Comparison of ENCODE assay signal across 7 cellular contexts in the genomic region with DNA sequence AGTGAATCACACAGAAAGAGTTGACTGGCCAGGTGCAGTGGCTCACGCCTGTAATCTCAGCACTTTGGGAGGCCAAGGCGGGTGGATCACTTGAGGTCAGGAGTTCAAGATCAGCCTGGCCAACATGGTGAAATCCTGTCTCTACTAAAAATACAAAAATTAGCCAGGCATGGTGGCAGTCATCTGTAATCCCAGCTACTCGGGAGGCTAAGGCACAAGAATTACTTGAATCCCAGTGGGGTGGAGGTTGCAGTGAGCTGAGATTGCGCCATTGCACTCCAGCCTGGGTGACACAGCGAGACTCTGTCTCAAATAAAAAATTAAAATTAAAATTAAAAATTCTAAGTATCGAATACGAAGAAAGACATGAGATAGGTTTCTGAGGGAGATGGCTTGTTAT. TPM values are rescaled to one million over a fixed set of nuclear protein-coding genes. Genes with fewer than 3 reads are reported as not detected.
A peak's percentile ranks its signal among the peaks of the same experiment; 100 is the strongest.
DNase-seq lines count a peak whose midpoint lies in the region; ATAC-seq, FAIRE-seq and TF ChIP-seq lines count a peak whose summit lies in the region.
"Not testable (repeated sequence)": the region's sequence is repeated elsewhere in the genome, so short reads cannot be mapped to it uniquely, and the experiment has no call there.

No MANE protein-coding gene starts in this region.

- WGBS in K562 (ENCODE audit: insufficient coverage, low coverage, missing lambda C conversion rate): 76% methylated on average over 7 of the region's 7 CpGs
- WGBS in HepG2 (ENCODE audit: low lambda C conversion rate): 89% methylated on average over 7 of the region's 7 CpGs

- CTCF ChIA-PET in K562 (lab: Yijun Ruan, JAX; ENCODE audit: low intra/inter-chr PET ratio); HepG2 (lab: Yijun Ruan, JAX; ENCODE audit: low intra/inter-chr PET ratio, low total read pairs): not testable (repeated sequence)

- H2AFZ ChIP-seq in MM.1S (ENCODE audit: low read length); SU-DHL-6 (ENCODE audit: low read depth, low read length, severe bottlenecking); K562 (ENCODE audit: low read depth, low read length); HepG2 (ENCODE audit: low read length): not testable (repeated sequence)

- peak; percentile 38 for ATAC-seq in K562
- not testable (repeated sequence) for ATAC-seq in HepG2

- not testable (repeated sequence) for H3K36me3 ChIP-seq in MM.1S (replicated peaks; ENCODE audit: insufficient read depth, low read length); SU-DHL-6 (ENCODE audit: low read length); K562 (ENCODE audit: control insufficient read depth, insufficient read depth, low read length); HepG2 (replicated peaks in 1 of 2; ENCODE audit: control insufficient read depth in 1 of 2, insufficient read depth in 2 of 2, low read length in 2 of 2)

- not testable (repeated sequence) for H3K36me3 Mint-ChIP-seq in CD14-positive monocyte

- not testable (repeated sequence) for TF ChIP-seq RAD21 in K562 (CRISPR knock-in tag; conservative IDR thresholded peaks at IDR 0.05 in 1 of 2, IDR thresholded peaks at IDR 0.05 in 1 of 2); HepG2 (CRISPR knock-in tag; IDR thresholded peaks at IDR 0.05)

- H3K27me3 ChIP-seq in MM.1S (replicated peaks; ENCODE audit: insufficient read depth, low read length); SU-DHL-6 (ENCODE audit: low read length); K562 (ENCODE audit: control insufficient read depth in 2 of 2, insufficient read depth in 2 of 2, low read length in 2 of 2); HepG2 (ENCODE audit: control insufficient read depth in 1 of 2, insufficient read depth in 2 of 2, low read length in 2 of 2): not testable (repeated sequence)

- BruUV-seq in K562 (replicated peaks; lab: Mats Ljungman, UMichigan); HepG2 (replicated peaks; lab: Mats Ljungman, UMichigan): not testable (repeated sequence)

- intact Hi-C loops in CD14-positive monocyte (cut with micrococcal nuclease); K562 (cut with micrococcal nuclease): not testable (repeated sequence)
- intact Hi-C loops in HepG2 (cut with micrococcal nuclease; ENCODE audit: unreplicated experiment): loop anchor here (2.0 kb wide), 1 partner anchor 38 kb away; no protein-coding TSS in a partner anchor

- POLR2A ChIA-PET in K562 (lab: Yijun Ruan, JAX) (interaction anchor here (0.6 to 1.3 kb wide), 4 partner anchors 9 to 47 kb away, joined by 3 to 5 read pairs (median 4); no protein-coding TSS in a partner anchor), HepG2 (lab: Yijun Ruan, JAX) (interaction anchor here (1.1 kb wide), 1 partner anchor 9 kb away, joined by 3 read pairs; no protein-coding TSS in a partner anchor)

- TF ChIP-seq EP300 in K562 (IDR thresholded peaks at IDR 0.05; ENCODE audit: low read length); HepG2 (IDR thresholded peaks at IDR 0.05; ENCODE audit: low read depth in 2 of 2, low read length in 2 of 2); HepG2 (CRISPR knock-in tag; IDR thresholded peaks at IDR 0.05; ENCODE audit: borderline replicate concordance): not testable (repeated sequence)

- H3K4me3 Mint-ChIP-seq in CD14-positive monocyte: not testable (repeated sequence)

- DNase-seq in CD14-positive monocyte (ENCODE audit: low spot score); MM.1S; K562 (ENCODE audit: extremely low read depth in 1 of 4, low spot score in 3 of 4); HepG2 (ENCODE audit: low spot score): not testable (repeated sequence)

- H3K4me1 ChIP-seq in MM.1S (ENCODE audit: low read length) (peaks cover 16% of the 10 kb centered on the region; the same call in 1 of the 2 replicates), K562 (replicated peaks in 1 of 2; ENCODE audit: control insufficient read depth in 2 of 2, insufficient read depth in 2 of 2, low read length in 2 of 2) (peaks cover 0 to 11% of the 10 kb centered on the region in 2 experiments; a peak in 3 of 5 replicates), HepG2 (ENCODE audit: insufficient read depth, low read length) (peaks cover 49% of the 10 kb centered on the region)

- TF ChIP-seq CTCF in 22Rv1 (IDR thresholded peaks at IDR 0.05); CD14-positive monocyte (IDR thresholded peaks at IDR 0.05); MM.1S (IDR thresholded peaks at IDR 0.05; ENCODE audit: low read length); SU-DHL-6 (IDR thresholded peaks at IDR 0.05; ENCODE audit: insufficient read depth, low read length, poor library complexity, severe bottlenecking); K562 (IDR thresholded peaks at IDR 0.05 in 2 of 3, conservative IDR thresholded peaks at IDR 0.05 in 1 of 3; ENCODE audit: insufficient read depth in 2 of 3, low read depth in 1 of 3, low read length in 3 of 3); HepG2 (CRISPR knock-in tag; IDR thresholded peaks at IDR 0.05): not testable (repeated sequence)

- not testable (repeated sequence) for TF ChIP-seq POLR2A in K562 (conservative IDR thresholded peaks at IDR 0.05); HepG2 (IDR thresholded peaks at IDR 0.05; ENCODE audit: insufficient read depth in 1 of 2, low read depth in 2 of 2, low read length in 2 of 2)

- H3K4me3 ChIP-seq in GM08714 (ENCODE audit: low read length) (peak overlapping the region; percentile 14; the same call in 1 of the 2 replicates), SU-DHL-6 (ENCODE audit: insufficient read depth, low read length, poor library complexity, severe bottlenecking) (peak overlapping the region; percentile 25)
- not testable (repeated sequence) for H3K4me3 ChIP-seq in MM.1S (ENCODE audit: low read length); K562; HepG2 (replicated peaks in 1 of 3; ENCODE audit: insufficient read depth in 1 of 3, low read depth in 2 of 3, low read length in 3 of 3)

- not testable (repeated sequence) for H3K9me2 ChIP-seq in MM.1S (replicated peaks; ENCODE audit: insufficient read depth, low read length); SU-DHL-6 (replicated peaks; ENCODE audit: insufficient read depth, low read length)

- H3K4me1 Mint-ChIP-seq in CD14-positive monocyte: peaks cover 46% of the 10 kb centered on the region

- not testable (repeated sequence) for H4K20me1 ChIP-seq in MM.1S (ENCODE audit: insufficient read depth, low read length); SU-DHL-6 (ENCODE audit: low read depth, low read length)
- H4K20me1 ChIP-seq in K562 (replicated peaks; ENCODE audit: control insufficient read depth, insufficient read depth, low read length) (peaks cover 19% of the 10 kb centered on the region), HepG2 (ENCODE audit: insufficient read depth, low read length) (peaks cover 17% of the 10 kb centered on the region; the same call in 1 of the 2 replicates)

- not testable (repeated sequence) for H3K27me3 Mint-ChIP-seq in CD14-positive monocyte (ENCODE audit: low read depth in 3 of 3)

- H3K9me3 ChIP-seq in MM.1S (replicated peaks; ENCODE audit: insufficient read depth, low read length); SU-DHL-6 (ENCODE audit: insufficient read depth, low read length); K562 (replicated peaks; ENCODE audit: control insufficient read depth, insufficient read depth, low read depth, low read length); HepG2 (ENCODE audit: low read length): not testable (repeated sequence)

- H3K9me1 ChIP-seq in K562 (ENCODE audit: control insufficient read depth, insufficient read depth, low read length): not testable (repeated sequence)

- peak overlapping the region; percentile 33; the same call in 1 of the 2 replicates for H3K4me2 ChIP-seq in MM.1S (ENCODE audit: low read depth, low read length)
- peak overlapping the region; percentile 77 for H3K4me2 ChIP-seq in SU-DHL-6 (ENCODE audit: low read depth, low read length, poor library complexity, severe bottlenecking)
- not testable (repeated sequence) for H3K4me2 ChIP-seq in K562 (ENCODE audit: insufficient read depth, low read length)
- peak overlapping the region; percentile 68; the same call in 1 of the 2 replicates for H3K4me2 ChIP-seq in HepG2 (ENCODE audit: low read depth, low read length)

- H3K9me3 Mint-ChIP-seq in CD14-positive monocyte: not testable (repeated sequence)

- H3K27ac ChIP-seq in 22Rv1 (peak overlapping the region; percentile 56), SU-DHL-6 (ENCODE audit: low read depth, low read length) (peak overlapping the region; percentile 87), HepG2 (ENCODE audit: extremely low read length, insufficient read depth, low read length) (peak overlapping the region; percentile 51)
- H3K27ac ChIP-seq in MM.1S (ENCODE audit: low read length); K562 (ENCODE audit: extremely low read depth, low read depth, low read length): not testable (repeated sequence)

- H3K27ac Mint-ChIP-seq in CD14-positive monocyte: peak overlapping the region in 5 of 7 donors; percentile 32 to 77 (median 70)

- H3F3A ChIP-seq in MM.1S (ENCODE audit: insufficient read depth, low read length): not testable (repeated sequence)
- H3F3A ChIP-seq in SU-DHL-6 (ENCODE audit: insufficient read depth): peaks cover 28% of the 10 kb centered on the region

- H3K79me2 ChIP-seq in MM.1S (ENCODE audit: low read length) (peaks cover 93% of the 10 kb centered on the region), SU-DHL-6 (ENCODE audit: insufficient read depth, low read length) (peaks cover 97% of the 10 kb centered on the region), K562 (ENCODE audit: control insufficient read depth, insufficient read depth, low read length) (peaks cover 84% of the 10 kb centered on the region), HepG2 (ENCODE audit: insufficient read depth, low read length) (peaks cover 90% of the 10 kb centered on the region)

- in situ Hi-C loops in K562 (cut with MboI); HepG2 (cut with HindIII; ENCODE audit: extremely low pct_ligation_motif_present, low pct_unique_long_range_greater_than_20kb): not testable (repeated sequence)

- FAIRE-seq in K562 (lab: Jason Lieb, UNC); HepG2 (lab: Jason Lieb, UNC): not testable (repeated sequence)

- not testable (repeated sequence) for H3K9ac ChIP-seq in MM.1S (ENCODE audit: low read length); K562 (ENCODE audit: insufficient read depth in 1 of 2, low read depth in 2 of 2, low read length in 2 of 2); HepG2 (ENCODE audit: insufficient read depth, low read depth, low read length)
- peak overlapping the region; percentile 47; the same call in 1 of the 2 replicates for H3K9ac ChIP-seq in SU-DHL-6 (ENCODE audit: low read length)

RNA-seq across cellular contexts. Expression of a gene that starts 23.4 kb away (rescaled TPM):
- polyA plus RNA-seq in CD14-positive monocyte (1 to 10 TPM; 3.1 to 7.5 TPM), K562 (2011; rRNA removed) (22.8 and 25.2 TPM in 2 replicates), K562 (2014; fragmentation: Illumina TruSeq; extraction: Trizol) (38.6 and 44.0 TPM in 2 replicates), K562 (2014; fragmentation: Nextera tagmentation; extraction: Ambion mirVana) (10 to 100 TPM in 1 of 2 experiments, 1 to 10 TPM in 1; 8.2 to 11.0 TPM), K562 (2014; rRNA removed) (23.0 and 24.6 TPM in 2 replicates), HepG2 (2011; rRNA removed) (14.2 and 15.0 TPM in 2 replicates)
- 43.5 and 203 TPM in 2 replicates for total RNA-seq in K562 (2011; cell fraction: chromatin; rRNA removed; ENCODE audit: low replicate concordance)
- total RNA-seq in K562 (2011; cell fraction: nucleolus; rRNA removed): 27.0 and 45.0 TPM in 2 replicates
- 67.0 and 71.2 TPM in 2 replicates for total RNA-seq in K562 (2011; cell fraction: nucleoplasm; rRNA removed)
- total RNA-seq in K562 (2014; rRNA removed) (30.0 and 33.6 TPM in 2 replicates), K562 (2014; rRNA removed; fragmentation: Illumina TruSeq; extraction: Trizol) (43.8 and 47.8 TPM in 2 replicates), K562 (2015; rRNA removed; fragmentation: Illumina TruSeq; extraction: Trizol) (43.7 and 45.3 TPM in 2 replicates), K562 (2021) (39.3 and 39.5 TPM in 2 replicates), HepG2 (2016; rRNA removed; fragmentation: Illumina TruSeq; extraction: Trizol) (24.2 and 39.5 TPM in 2 replicates)
- polyA plus RNA-seq in K562 (2011; cell fraction: cytosol; rRNA removed): 14.6 and 16.8 TPM in 2 replicates
- polyA plus RNA-seq in K562 (2011; cell fraction: nucleus; rRNA removed): 28.4 and 29.7 TPM in 2 replicates
- polyA plus RNA-seq in K562 (2012): 25.0 and 27.7 TPM in 2 replicates
- 86.5 and 93.7 TPM in 2 replicates for polyA minus RNA-seq in K562 (2011; rRNA and poly(A)+ RNA removed)
- polyA minus RNA-seq in K562 (2011; cell fraction: cytosol; rRNA and poly(A)+ RNA removed): 32.7 and 35.5 TPM in 2 replicates
- 37.7 and 69.1 TPM in 2 replicates for polyA minus RNA-seq in K562 (2011; cell fraction: nucleus; rRNA and poly(A)+ RNA removed)
- 38.6 and 41.2 TPM in 2 replicates for total RNA-seq in HepG2 (2016; cell fraction: cytosol; rRNA removed; fragmentation: Illumina TruSeq; extraction: Trizol; ENCODE audit: low read depth)
- 22.3 and 34.2 TPM in 2 replicates for total RNA-seq in HepG2 (2016; cell fraction: insoluble cytoplasmic fraction; rRNA removed; fragmentation: Illumina TruSeq; extraction: Trizol)
- 16.3 and 20.2 TPM in 2 replicates for total RNA-seq in HepG2 (2016; cell fraction: membrane; rRNA removed; fragmentation: Illumina TruSeq; extraction: Trizol)
- 35.8 and 43.2 TPM in 2 replicates for total RNA-seq in HepG2 (2016; cell fraction: nucleus; rRNA removed; fragmentation: Illumina TruSeq; extraction: Trizol)
- polyA plus RNA-seq in HepG2 (2011; cell fraction: cytosol; rRNA removed): 9.9 and 13.4 TPM in 2 replicates
- polyA plus RNA-seq in HepG2 (2011; cell fraction: nucleus; rRNA removed): 12.6 and 13.9 TPM in 2 replicates
- polyA plus RNA-seq in HepG2 (2012): 17.9 and 19.6 TPM in 2 replicates
- 1.1 and 1.3 TPM in 2 replicates for polyA plus RNA-seq in HepG2 (2016; cell fraction: cytosol; fragmentation: Illumina TruSeq; extraction: Trizol; ENCODE audit: low read depth)
- polyA plus RNA-seq in HepG2 (2016; cell fraction: insoluble cytoplasmic fraction; fragmentation: Illumina TruSeq; extraction: Trizol; ENCODE audit: low read depth): 22.9 and 27.7 TPM in 2 replicates
- 1.8 and 2.5 TPM in 2 replicates for polyA plus RNA-seq in HepG2 (2016; cell fraction: membrane; fragmentation: Illumina TruSeq; extraction: Trizol; ENCODE audit: low read depth)
- 32.2 and 33.2 TPM in 2 replicates for polyA plus RNA-seq in HepG2 (2016; cell fraction: nucleus; fragmentation: Illumina TruSeq; extraction: Trizol; ENCODE audit: insufficient read depth, low read depth)
- polyA minus RNA-seq in HepG2 (2011; rRNA and poly(A)+ RNA removed; ENCODE audit: low replicate concordance): 24.6 and 37.4 TPM in 2 replicates
- 22.9 and 27.3 TPM in 2 replicates for polyA minus RNA-seq in HepG2 (2011; cell fraction: cytosol; rRNA and poly(A)+ RNA removed)
- polyA minus RNA-seq in HepG2 (2011; cell fraction: nucleus; rRNA and poly(A)+ RNA removed): 75.8 and 79.7 TPM in 2 replicates
